14 cellular contexts compared by ENCODE assay signal in genomic region chr5:111548312-111548930, GRCh38.
"Had no signal": no experiment of that assay in that cellular context is flagged by ENCODE, and none has a peak within 500 bp of the region (broad histone marks: within the 10 kb centered on the region; RNA-seq: fewer than 3 reads in every experiment).

No MANE protein-coding gene starts in this region.

- H3K27ac ChIP-seq: colonic mucosa, left ventricle myocardium inferior, prostate gland, skin epidermis, transverse colon had no signal

- H3K4me1 ChIP-seq: colonic mucosa, prostate gland had no signal

- H3K27me3 ChIP-seq: colonic mucosa, transverse colon had no signal

- H3K9me3 ChIP-seq: colonic mucosa, left ventricle myocardium inferior, prostate gland, transverse colon had no signal

- DNase-seq: activated CD4-positive, alpha-beta memory T cell treated with anti-CD3 and anti-CD28 coated beads for 36 hours; activated CD4-positive, alpha-beta T cell treated with anti-CD3 and anti-CD28 coated beads for 36 hours; activated T-cell treated with anti-CD3 and anti-CD28 coated beads for 4 hours; amygdala; central memory CD4-positive, alpha-beta T cell; colonic mucosa; hypothalamus; left ventricle myocardium inferior; mammary epithelial cell; right cardiac atrium; stimulated activated CD4-positive, alpha-beta T cell treated with anti-CD3 and anti-CD28 coated beads, Interleukin-2, amount 100 ng/mL, for 48 hours had no signal

- H3K36me3 ChIP-seq: colonic mucosa, left ventricle myocardium inferior, prostate gland, transverse colon had no signal

- H3K4me3 ChIP-seq: colonic mucosa, left ventricle myocardium inferior, prostate gland, skin epidermis, transverse colon had no signal
